ENCODE assay signal across 14 cellular contexts in genomic region chr5:32275421-32275765, GRCh38. TPM values are rescaled to one million over a fixed set of nuclear protein-coding genes. Genes with fewer than 3 reads are reported as not detected.
DNase-seq lines count a peak whose midpoint lies in the region; ATAC-seq and TF ChIP-seq lines count a peak whose summit lies in the region.
"Had no signal": no experiment of that assay in that cellular context is flagged by ENCODE, and none has a peak within 500 bp of the region (broad histone marks: within the 10 kb centered on the region; RNA-seq: fewer than 3 reads in every experiment).

No MANE protein-coding gene starts in this region.

- peak overlapping the region in 1 of 2 experiments; percentile 67 for H3K4ac ChIP-seq in mesenchymal stem cell (ENCODE audit: low read depth in 1 of 2, low read length in 2 of 2)

- peak overlapping the region in 1 of 2 experiments; percentile 60 for H2BK12ac ChIP-seq in mesenchymal stem cell (ENCODE audit: low read length in 2 of 2)

- intact Hi-C loops in natural killer cell (cut with micrococcal nuclease), result no loop called here

- ATAC-seq in natural killer cell (no peak), GM18498 (IDR thresholded peaks at IDR 0.05; ENCODE audit: unreplicated experiment) (no peak)
- no peak for ATAC-seq in natural killer cell treated with Interleukin-12 subunit alpha and Interleukin-12 subunit beta and Interleukin-15 and Interleukin-18, amount 100 ng/mL, for 72 hours
- ATAC-seq: T-cell had no signal

- H3K36me3 ChIP-seq in brain microvascular endothelial cell (replicated peaks), result peaks cover 12% of the 10 kb centered on the region
- peaks cover 8 to 42% of the 10 kb centered on the region in 2 experiments for H3K36me3 ChIP-seq in mesenchymal stem cell (ENCODE audit: control insufficient read depth in 1 of 2, insufficient read depth in 2 of 2, low read depth in 1 of 2, low read length in 2 of 2)

- peak overlapping the region; percentile 17 to 31 for H3K18ac ChIP-seq in mesenchymal stem cell (ENCODE audit: low read depth in 1 of 2, low read length in 2 of 2)

- no peak overlapping the region for H4K91ac ChIP-seq in mesenchymal stem cell (ENCODE audit: low read length)

- no peaks in the 10 kb centered on the region for H3K9me3 ChIP-seq in mesenchymal stem cell (ENCODE audit: control insufficient read depth, low read length)
- H3K9me3 ChIP-seq: ascending aorta, suprapubic skin had no signal

- H2BK120ac ChIP-seq in mesenchymal stem cell (ENCODE audit: low read depth, low read length), result no peak overlapping the region

- no peak overlapping the region for H3K4me2 ChIP-seq in mesenchymal stem cell (ENCODE audit: low read length, poor library complexity, severe bottlenecking)

- no peaks in the 10 kb centered on the region for H3K9me3 Mint-ChIP-seq in natural killer cell
- H3K9me3 Mint-ChIP-seq in natural killer cell treated with Interleukin-12 subunit alpha and Interleukin-12 subunit beta and Interleukin-15 and Interleukin-18, amount 100 ng/mL, for 72 hours, result no peaks in the 10 kb centered on the region
- H3K9me3 Mint-ChIP-seq: T-cell had no signal

- no peak overlapping the region for H3K14ac ChIP-seq in mesenchymal stem cell (ENCODE audit: low read length in 2 of 2)

- H3K4me1 Mint-ChIP-seq in natural killer cell, result peaks cover 38 to 49% of the 10 kb centered on the region in 2 donors
- H3K4me1 Mint-ChIP-seq in natural killer cell treated with Interleukin-12 subunit alpha and Interleukin-12 subunit beta and Interleukin-15 and Interleukin-18, amount 100 ng/mL, for 72 hours (ENCODE audit: low read depth in 2 of 2), result peaks cover 33 to 41% of the 10 kb centered on the region in 2 donors

- DNase-seq in natural killer cell, result no peak
- no peak for DNase-seq in natural killer cell treated with Interleukin-12 subunit alpha and Interleukin-12 subunit beta and Interleukin-15 and Interleukin-18, amount 100 ng/mL, for 72 hours (ENCODE audit: low spot score)
- DNase-seq in brain microvascular endothelial cell, result no peak
- DNase-seq in mesenchymal stem cell, result peak; percentile 56
- no peak for DNase-seq in NCI-H1105 (lab: John Stamatoyannopoulos, UW)
- DNase-seq in glomerular visceral epithelial cell (ENCODE audit: extremely low spot score), result no peak
- no peak for DNase-seq in GF-D8 (lab: John Stamatoyannopoulos, UW)
- DNase-seq: activated CD8-positive, alpha-beta memory T cell treated with anti-CD3 and anti-CD28 coated beads for 24 hours; NCI-H2029; stimulated activated CD4-positive, alpha-beta T cell treated with anti-CD3 and anti-CD28 coated beads, Interleukin-4, amount 100 ng/mL, for 4 hours; T-cell had no signal

- no peak overlapping the region for H3K4me3 Mint-ChIP-seq in natural killer cell
- H3K4me3 Mint-ChIP-seq in natural killer cell treated with Interleukin-12 subunit alpha and Interleukin-12 subunit beta and Interleukin-15 and Interleukin-18, amount 100 ng/mL, for 72 hours, result no peak overlapping the region
- H3K4me3 Mint-ChIP-seq: T-cell had no signal

- no peak overlapping the region for H2BK15ac ChIP-seq in mesenchymal stem cell (ENCODE audit: low read depth, poor library complexity, severe bottlenecking)

- peak overlapping the region; percentile 10 for H2AFZ ChIP-seq in mesenchymal stem cell (ENCODE audit: low read depth, low read length)

- peak overlapping the region; percentile 82 for H4K8ac ChIP-seq in mesenchymal stem cell (ENCODE audit: low read length)

- peaks cover 18% of the 10 kb centered on the region for H3K4me1 ChIP-seq in mesenchymal stem cell (ENCODE audit: control insufficient read depth, insufficient read depth, low read depth, low read length)

- TF ChIP-seq CTCF in natural killer cell (IDR thresholded peaks at IDR 0.05) (no peak), brain microvascular endothelial cell (IDR thresholded peaks at IDR 0.05; ENCODE audit: low read depth, low read length, missing control alignments) (no peak)

- H3K36me3 Mint-ChIP-seq in natural killer cell, result peaks cover 11% of the 10 kb centered on the region
- H3K36me3 Mint-ChIP-seq in natural killer cell treated with Interleukin-12 subunit alpha and Interleukin-12 subunit beta and Interleukin-15 and Interleukin-18, amount 100 ng/mL, for 72 hours, result peaks cover 10% of the 10 kb centered on the region

- H3K79me1 ChIP-seq in mesenchymal stem cell (replicated peaks; ENCODE audit: low read length, poor library complexity, severe bottlenecking), result peaks cover 21% of the 10 kb centered on the region

- peak overlapping the region; percentile 69 for H3K27ac ChIP-seq in brain microvascular endothelial cell
- peak overlapping the region; percentile 79 for H3K27ac ChIP-seq in mesenchymal stem cell (ENCODE audit: low read length, poor library complexity, severe bottlenecking)
- H3K27ac ChIP-seq: ascending aorta, suprapubic skin had no signal

- H3K27me3 Mint-ChIP-seq in natural killer cell (ENCODE audit: low read depth in 2 of 2), result no peaks in the 10 kb centered on the region
- H3K27me3 Mint-ChIP-seq in natural killer cell treated with Interleukin-12 subunit alpha and Interleukin-12 subunit beta and Interleukin-15 and Interleukin-18, amount 100 ng/mL, for 72 hours, result no peaks in the 10 kb centered on the region
- H3K27me3 Mint-ChIP-seq: T-cell had no signal

- peak overlapping the region; percentile 95 for H2AK5ac ChIP-seq in mesenchymal stem cell (ENCODE audit: low read length, severe bottlenecking)

- H3K9ac ChIP-seq in mesenchymal stem cell (ENCODE audit: low read length), result peak overlapping the region; percentile 3

- H3K27me3 ChIP-seq in brain microvascular endothelial cell (replicated peaks) (no peaks in the 10 kb centered on the region), mesenchymal stem cell (ENCODE audit: control insufficient read depth in 1 of 2, insufficient read depth in 1 of 2, low read length in 2 of 2) (no peaks in the 10 kb centered on the region)
- H3K27me3 ChIP-seq: ascending aorta, suprapubic skin had no signal

- H3K23ac ChIP-seq in mesenchymal stem cell (ENCODE audit: low read length in 2 of 2), result no peak overlapping the region

- H2BK5ac ChIP-seq in mesenchymal stem cell (ENCODE audit: low read depth, low read length, poor library complexity, severe bottlenecking), result peak overlapping the region; percentile 63

- WGBS in mesenchymal stem cell, result 60% methylated on average over 1 of the region's 3 CpGs

- H3K27ac Mint-ChIP-seq in natural killer cell, result peak overlapping the region; percentile 86 to 97
- H3K27ac Mint-ChIP-seq in natural killer cell treated with Interleukin-12 subunit alpha and Interleukin-12 subunit beta and Interleukin-15 and Interleukin-18, amount 100 ng/mL, for 72 hours, result peak overlapping the region in 1 of 2 donors; percentile 44

- in situ Hi-C loops in brain microvascular endothelial cell (cut with HindIII; ENCODE audit: low pct_ligation_motif_present, low sequenced_read_pairs), result no loop called here

- H3K4me3 ChIP-seq in brain microvascular endothelial cell (ENCODE audit: low read depth, low read length), result no peak overlapping the region
- H3K4me3 ChIP-seq in mesenchymal stem cell (ENCODE audit: insufficient read depth in 1 of 2, low read depth in 1 of 2, low read length in 2 of 2), result no peak overlapping the region
- H3K4me3 ChIP-seq: ascending aorta, suprapubic skin had no signal

RNA-seq across cellular contexts. Expression of gene MTMR12, which starts 37.3 kb away (rescaled TPM):
- total RNA-seq in natural killer cell, result 10 to 100 TPM; 36.9 to 47.7 (median 39.8) TPM
- 10 to 100 TPM; 28.8 to 31.9 TPM for total RNA-seq in natural killer cell treated with Interleukin-12 subunit alpha and Interleukin-12 subunit beta and Interleukin-15 and Interleukin-18, amount 100 ng/mL, for 72 hours
- polyA plus RNA-seq in mesenchymal stem cell (2013, experiment 1 of 2), result 11.1 TPM
- polyA plus RNA-seq in mesenchymal stem cell (2013, experiment 2 of 2), result 11.7 TPM
